Comparison of ENCODE assay signal across 27 cellular contexts in the genomic region with DNA sequence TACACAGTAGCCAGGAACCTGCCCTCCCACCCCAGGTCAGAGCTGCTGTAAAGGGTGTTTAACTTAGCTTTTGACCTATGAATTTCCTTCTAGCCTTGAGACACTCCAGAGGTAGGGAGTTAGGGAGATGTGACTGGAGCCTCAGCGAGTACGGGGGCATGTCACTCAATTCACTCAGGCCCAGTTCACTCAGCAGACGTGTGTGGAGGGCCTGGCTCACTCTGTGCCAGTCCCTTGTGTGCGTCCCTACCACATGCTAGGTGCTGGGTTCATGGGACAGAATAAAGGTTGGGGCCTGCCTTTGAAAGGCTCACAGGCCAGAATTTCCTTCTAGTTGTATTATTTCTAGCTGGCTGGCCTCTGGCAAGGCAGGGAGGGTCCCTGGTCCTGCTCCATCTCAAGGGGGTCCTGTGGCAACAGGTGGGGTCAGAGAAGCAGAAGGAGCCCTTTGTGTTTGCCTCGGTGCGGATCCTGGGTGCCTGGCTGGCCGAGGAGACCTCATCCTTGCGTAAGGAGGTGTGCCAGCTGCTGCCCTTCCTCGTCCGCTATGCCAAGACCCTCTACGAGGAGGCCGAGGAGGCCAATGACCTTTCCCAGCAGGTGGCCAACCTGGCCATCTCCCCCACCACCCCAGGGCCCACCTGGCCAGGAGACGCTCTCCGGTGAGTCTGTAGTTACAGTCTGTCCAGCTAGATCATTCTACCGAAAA. TPM values are rescaled to one million over a fixed set of nuclear protein-coding genes. Genes with fewer than 3 reads are reported as not detected.
DNase-seq lines count a peak whose midpoint lies in the region; ATAC-seq and TF ChIP-seq lines count a peak whose summit lies in the region.
"Had no signal": no experiment of that assay in that cellular context is flagged by ENCODE, and none has a peak within 500 bp of the region (broad histone marks: within the 10 kb centered on the region; RNA-seq: fewer than 3 reads in every experiment).

No MANE protein-coding gene starts in this region.

- intact Hi-C loops in CD4-positive, alpha-beta T cell (cut with DNase I, micrococcal nuclease) = loop anchor here in 1 of 2 experiments (5.0 kb wide), 1 partner anchor 360 kb away; no protein-coding TSS in a partner anchor

- peak overlapping the region; percentile 72 for H2BK5ac ChIP-seq in neuronal stem cell (ENCODE audit: low read length)

- H3K23ac ChIP-seq in neuronal stem cell (ENCODE audit: low read depth, low read length, poor library complexity) = no peak overlapping the region

- peak overlapping the region; percentile 52 for H3K27ac Mint-ChIP-seq in CD4-positive, alpha-beta T cell
- H3K27ac Mint-ChIP-seq in chondrocyte (ENCODE audit: unreplicated experiment) = peak overlapping the region; percentile 45

- WGBS in neuronal stem cell (ENCODE audit: extremely low coverage in 2 of 2, insufficient read length in 2 of 2, insufficient replicate concordance in 1 of 2), 2 donors = no CpG with 5 or more reads among the region's 15 CpGs

- no peak for ATAC-seq in CD4-positive, alpha-beta T cell (ENCODE audit: poor library complexity)
- no peak for ATAC-seq in GM21619 (IDR thresholded peaks at IDR 0.05; ENCODE audit: unreplicated experiment)
- ATAC-seq: HCT116; left lung; stimulated activated naive B cell treated with anti-CD40 and anti-IgM and Interleukin-4, amounts not matched to agents 10 μg/mL and 1 μg/mL and 100 μg/mL, for 72 hours had no signal

- no peak overlapping the region for H3K9ac ChIP-seq in neuronal stem cell (ENCODE audit: low read depth, low read length, poor library complexity)

- H3K36me3 ChIP-seq in HEK293 (ENCODE audit: control insufficient read depth in 2 of 2, insufficient read depth in 1 of 2, low read length in 2 of 2) = peaks cover 0 to 78% of the 10 kb centered on the region in 2 experiments; a peak in 2 of 3 replicates
- peaks cover 23 to 55% of the 10 kb centered on the region in 2 donors for H3K36me3 ChIP-seq in neuronal stem cell (replicated peaks in 1 of 2; ENCODE audit: control insufficient read depth in 2 of 2, insufficient read depth in 2 of 2, low read length in 2 of 2)
- H3K36me3 ChIP-seq: ovary had no signal

- peak overlapping the region; percentile 13 for H3K27ac ChIP-seq in CD4-positive, alpha-beta T cell (ENCODE audit: low read depth, low read length)
- H3K27ac ChIP-seq in HEK293 (ENCODE audit: extremely low read depth, low read depth, low read length) = no peak overlapping the region
- H3K27ac ChIP-seq in neuronal stem cell (replicated peaks; ENCODE audit: low read length) = no peak overlapping the region
- H3K27ac ChIP-seq: left lung, ovary, SK-N-MC had no signal

- TF ChIP-seq CTCF in CD4-positive, alpha-beta T cell (IDR thresholded peaks at IDR 0.05) = no peak
- TF ChIP-seq CTCF in HEK293 (tag by site-specific recombination; IDR thresholded peaks at IDR 0.05) (no peak), chondrocyte (IDR thresholded peaks at IDR 0.05) (no peak)

- no peak overlapping the region for H4K91ac ChIP-seq in neuronal stem cell (ENCODE audit: low read depth, low read length, poor library complexity)

- no peak overlapping the region for H4K8ac ChIP-seq in neuronal stem cell (ENCODE audit: low read depth, low read length)

- no peak for DNase-seq in CD4-positive, alpha-beta T cell
- no peak for DNase-seq in chondrocyte (ENCODE audit: low spot score)
- DNase-seq in neuronal stem cell (ENCODE audit: low spot score) = no peak
- no peak for DNase-seq in activated CD4-positive, alpha-beta T cell treated with anti-CD3 and anti-CD28 coated beads, Interleukin-2, amount 50 U/mL, for 4 hours
- DNase-seq in ACHN = no peak
- DNase-seq: activated CD4-positive, alpha-beta T cell treated with anti-CD3 and anti-CD28 coated beads for 48 hours; dermis blood vessel endothelial cell; Karpas-422; left lung; mesenchymal stem cell; NCI-H146; NCI-H446 treated with DMSO at 0.1 percent for 48 hours; NCI-H82; ovary; RPMI8226; stimulated activated CD4-positive, alpha-beta T cell treated with anti-CD3 and anti-CD28 coated beads, Interleukin-4, amount 100 ng/mL, for 4 hours; stimulated activated naive B cell treated with anti-CD40 and anti-IgM and Interleukin-4, amounts not matched to agents 10 μg/mL and 1 μg/mL and 100 μg/mL, for 72 hours; T-helper 2 cell had no signal

- in situ Hi-C loops in ACHN (cut with HindIII; ENCODE audit: low pct_ligation_motif_present, low pct_unique_long_range_greater_than_20kb, low sequenced_read_pairs) = no loop called here

- CTCF ChIA-PET in CD4-positive, alpha-beta T cell (lab: Charles Lee) = interaction anchor here (2.5 kb wide), 1 partner anchor 111 kb away, joined by 11 read pairs; no protein-coding TSS in a partner anchor
- CTCF ChIA-PET in HEK293 (lab: Yijun Ruan, JAX) = interaction anchor here (0.6 to 0.7 kb wide), 2 partner anchors 111 to 710 kb away, joined by 3 to 4 read pairs; no protein-coding TSS in a partner anchor

- peaks cover 54% of the 10 kb centered on the region for H3K36me3 Mint-ChIP-seq in CD4-positive, alpha-beta T cell (ENCODE audit: low read depth)
- peaks cover 15% of the 10 kb centered on the region for H3K36me3 Mint-ChIP-seq in chondrocyte (ENCODE audit: low read depth)

- H3K18ac ChIP-seq in neuronal stem cell (ENCODE audit: low read length) = no peak overlapping the region

- no peaks in the 10 kb centered on the region for H3K27me3 Mint-ChIP-seq in CD4-positive, alpha-beta T cell
- H3K27me3 Mint-ChIP-seq in chondrocyte (ENCODE audit: low read depth) = no peaks in the 10 kb centered on the region
- H3K27me3 Mint-ChIP-seq: central memory CD8-positive, alpha-beta T cell; stimulated activated naive B cell treated with anti-CD40 and anti-IgM and Interleukin-4, amounts not matched to agents 10 μg/mL and 1 μg/mL and 100 μg/mL, for 72 hours had no signal

- H2AK5ac ChIP-seq in neuronal stem cell (ENCODE audit: low read depth, low read length) = no peak overlapping the region

- no peak overlapping the region for H3K4me2 ChIP-seq in neuronal stem cell (ENCODE audit: insufficient read depth, low read length, poor library complexity, severe bottlenecking)

- H3K4me3 ChIP-seq in HEK293 (ENCODE audit: low read depth, low read length) (no peak overlapping the region), neuronal stem cell (ENCODE audit: low read length in 2 of 2) (no peak overlapping the region)
- H3K4me3 ChIP-seq: left lung, ovary, SK-N-MC had no signal

- peak overlapping the region; percentile 62 for H3K4me3 Mint-ChIP-seq in CD4-positive, alpha-beta T cell
- H3K4me3 Mint-ChIP-seq in chondrocyte (ENCODE audit: unreplicated experiment) = no peak overlapping the region
- H3K4me3 Mint-ChIP-seq: CD14-positive monocyte; central memory CD8-positive, alpha-beta T cell had no signal

- 0 out of 2 replicates have a peak, but pooled peaks cover 2% of the 10 kb centered on the region for H3K4me1 ChIP-seq in HEK293 (ENCODE audit: control insufficient read depth, insufficient read depth, low read length)
- H3K4me1 ChIP-seq in neuronal stem cell (ENCODE audit: control insufficient read depth in 2 of 2, insufficient read depth in 1 of 2, low read depth in 1 of 2, low read length in 2 of 2) = peaks cover 7 to 11% of the 10 kb centered on the region in 2 donors

- POLR2A ChIA-PET in CD4-positive, alpha-beta T cell (lab: Charles Lee) = interaction anchor here (0.8 to 2.1 kb wide), 2 partner anchors 111 to 113 kb away, joined by 3 to 5 read pairs; no protein-coding TSS in a partner anchor
- POLR2A ChIA-PET in HEK293 (lab: Yijun Ruan, JAX) = no interaction called here

- no peak overlapping the region for H2BK120ac ChIP-seq in neuronal stem cell (ENCODE audit: low read depth, low read length)

- H3K14ac ChIP-seq in neuronal stem cell (ENCODE audit: low read length) = no peak overlapping the region

- no peak overlapping the region for H2BK12ac ChIP-seq in neuronal stem cell (ENCODE audit: low read length)

- H3K9me3 ChIP-seq in CD4-positive, alpha-beta T cell (ENCODE audit: control insufficient read depth, low read length) = no peaks in the 10 kb centered on the region
- no peaks in the 10 kb centered on the region for H3K9me3 ChIP-seq in HEK293 (ENCODE audit: control insufficient read depth, insufficient read depth, low read depth, low read length)
- H3K9me3 ChIP-seq in neuronal stem cell (replicated peaks in 1 of 2; ENCODE audit: control insufficient read depth in 2 of 2, insufficient read depth in 1 of 2, low read depth in 1 of 2, low read length in 2 of 2) = no peaks in the 10 kb centered on the region
- H3K9me3 ChIP-seq: left lung, ovary had no signal

- no peaks in the 10 kb centered on the region for H3K9me3 Mint-ChIP-seq in CD4-positive, alpha-beta T cell
- no peaks in the 10 kb centered on the region for H3K9me3 Mint-ChIP-seq in chondrocyte (ENCODE audit: low read depth)
- H3K9me3 Mint-ChIP-seq: CD14-positive monocyte; central memory CD8-positive, alpha-beta T cell; stimulated activated naive B cell treated with anti-CD40 and anti-IgM and Interleukin-4, amounts not matched to agents 10 μg/mL and 1 μg/mL and 100 μg/mL, for 72 hours had no signal

- H2AFZ ChIP-seq in neuronal stem cell (ENCODE audit: low read length) = no peak overlapping the region

- no peak overlapping the region for H3K4ac ChIP-seq in neuronal stem cell (ENCODE audit: low read length)

- no peak overlapping the region for H2BK15ac ChIP-seq in neuronal stem cell (ENCODE audit: low read length)

- no peaks in the 10 kb centered on the region for H3K27me3 ChIP-seq in CD4-positive, alpha-beta T cell (ENCODE audit: control insufficient read depth, insufficient read depth, low read length)
- no peaks in the 10 kb centered on the region for H3K27me3 ChIP-seq in neuronal stem cell (ENCODE audit: control insufficient read depth in 3 of 3, insufficient read depth in 3 of 3, low read depth in 1 of 3, low read length in 3 of 3)
- H3K27me3 ChIP-seq: left lung, ovary had no signal

- H3K4me1 Mint-ChIP-seq in CD4-positive, alpha-beta T cell (ENCODE audit: low read depth) = peaks cover 44% of the 10 kb centered on the region
- H3K4me1 Mint-ChIP-seq in chondrocyte (ENCODE audit: low read depth) = peaks cover 23% of the 10 kb centered on the region

- peaks cover 2% of the 10 kb centered on the region for H3K79me1 ChIP-seq in neuronal stem cell (ENCODE audit: low read depth, low read length)

TF ChIP-seq in HEK293, 187 proteins besides CTCF, POLR2A, EP300 and RAD21:
- TF ChIP-seq SCRT2 (tag by site-specific recombination; IDR thresholded peaks at IDR 0.05) = peak; percentile 64
- TF ChIP-seq GLIS2 (tag by site-specific recombination; IDR thresholded peaks at IDR 0.05) = 0 out of 2 replicates have a peak, but pooled peaks have one; percentile 12
- no peak for TF ChIP-seq IKZF3 (tag by site-specific recombination; IDR thresholded peaks at IDR 0.05)

RNA-seq across cellular contexts. Expression of a gene that starts 4.5 kb away (rescaled TPM):
- 10 to 100 TPM; 12.8 to 14.2 TPM for total RNA-seq in CD4-positive, alpha-beta T cell
- total RNA-seq in chondrocyte = 35.3 to 46.5 TPM (median 36.4 TPM) in 3 replicates
- polyA plus RNA-seq in neuronal stem cell (2013, experiment 1 of 2) = 9.2 TPM
- 9.4 TPM for polyA plus RNA-seq in neuronal stem cell (2013, experiment 2 of 2)

RNA-seq across cellular contexts. Expression of a gene that starts 4.9 kb away (rescaled TPM):
- total RNA-seq in CD4-positive, alpha-beta T cell = 10 to 100 TPM; 50.9 to 53.3 TPM
- total RNA-seq in chondrocyte = 26.9 to 40.8 TPM (median 28.7 TPM) in 3 replicates
- 28.2 TPM for polyA plus RNA-seq in neuronal stem cell (2013, experiment 1 of 2)
- polyA plus RNA-seq in neuronal stem cell (2013, experiment 2 of 2) = 29.4 TPM

RNA-seq across cellular contexts. Expression of a gene that starts 11.0 kb away (rescaled TPM):
- total RNA-seq in CD4-positive, alpha-beta T cell = 1 to 10 TPM; 3.0 to 3.8 TPM
- 0.92 to 1.4 TPM (median 0.97 TPM) in 3 replicates for total RNA-seq in chondrocyte
- polyA plus RNA-seq in neuronal stem cell (2013, experiment 1 of 2) = 0.25 TPM
- 0.24 TPM for polyA plus RNA-seq in neuronal stem cell (2013, experiment 2 of 2)
- total RNA-seq: endothelial cell of umbilical vein, myocyte, urinary bladder had no signal
